In the genomic region with DNA sequence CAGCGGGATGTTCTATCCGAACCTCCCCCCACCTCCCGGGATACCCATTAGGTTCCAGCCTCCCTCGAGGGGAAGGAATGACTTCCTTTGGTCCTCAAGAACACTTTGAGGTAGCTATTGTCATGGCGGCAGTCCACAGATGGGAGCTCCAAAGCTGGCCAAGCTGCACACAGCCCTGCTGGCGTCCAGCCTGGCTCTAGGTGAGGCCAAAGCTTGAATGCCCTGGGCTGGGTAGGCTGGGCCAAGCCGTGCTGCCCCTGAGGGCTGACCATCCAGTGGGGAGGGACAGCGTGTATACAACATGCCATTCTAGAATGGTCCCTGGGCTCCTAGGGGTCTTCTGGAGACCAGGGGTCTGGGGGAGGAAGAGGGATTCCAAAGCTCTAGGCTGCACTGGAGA, we compare ENCODE assay signal across 30 cellular contexts. TPM values are rescaled to one million over a fixed set of nuclear protein-coding genes. Genes with fewer than 3 reads are reported as not detected.
DNase-seq lines count a peak whose midpoint lies in the region; ATAC-seq, FAIRE-seq and TF ChIP-seq lines count a peak whose summit lies in the region.
"Had no signal": no experiment of that assay in that cellular context is flagged by ENCODE, and none has a peak within 500 bp of the region (broad histone marks: within the 10 kb centered on the region; RNA-seq: fewer than 3 reads in every experiment).

No MANE protein-coding gene starts in this region.

- FAIRE-seq in HTR-8/SVneo (lab: Jason Lieb, UNC): peak; percentile 20
- FAIRE-seq: A549, GM12891, H54, K562 had no signal

- no peak for DNase-seq in HTR-8/SVneo (ENCODE audit: insufficient read length, low spot score)
- peak; percentile 46 for DNase-seq in cerebellum (ENCODE audit: low spot score)
- no peak for DNase-seq in right atrium auricular region (ENCODE audit: low spot score)
- DNase-seq in NCI-H526 treated with DMSO at 0.1 percent for 48 hours (lab: John Stamatoyannopoulos, UW): no peak
- DNase-seq in OCI-M1 (lab: John Stamatoyannopoulos, UW): no peak
- no peak for DNase-seq in activated CD4-positive, alpha-beta T cell treated with anti-CD3 and anti-CD28 coated beads, Interleukin-2, amount 10 ng/mL, durations not matched to agents 7 days and 5 days
- DNase-seq: AML-193; CD8-positive, alpha-beta T cell; DMS 273 treated with DMSO at 0.1 percent for 48 hours; DMS79; EL; GF-D8; Kasumi-1; MV-4-11; NCI-H1105; NCI-H1436 treated with DMSO at 0.1 percent for 48 hours; NCI-H187 treated with DMSO at 0.1 percent for 48 hours; NCI-H524 treated with DMSO at 0.1 percent for 48 hours; NCI-H82; NK-92 treated with Interleukin-12 subunit alpha and Interleukin-12 subunit beta, amount 100 ng/mL, for 24 hours; RPMI8226; SHP77 treated with DMSO at 0.1 percent for 48 hours had no signal

- no peak overlapping the region for H3K4me3 Mint-ChIP-seq in nephron
- H3K4me3 Mint-ChIP-seq in activated CD4-positive, alpha-beta T cell treated with anti-CD3 and anti-CD28 coated beads, Interleukin-2, amount 10 ng/mL, durations not matched to agents 7 days and 5 days: no peak overlapping the region
- H3K4me3 Mint-ChIP-seq: CD8-positive, alpha-beta T cell had no signal

- H3K27me3 ChIP-seq in right atrium auricular region: no peaks in the 10 kb centered on the region
- H3K27me3 ChIP-seq: BLaER1 treated with 17β-estradiol and CSF1 and Interleukin-3, amounts not matched to agents 10 nM and 100 nM had no signal

- H3K27ac Mint-ChIP-seq in nephron: peak overlapping the region in 2 of 3 experiments; percentile 26 to 33
- no peak overlapping the region for H3K27ac Mint-ChIP-seq in activated CD4-positive, alpha-beta T cell treated with anti-CD3 and anti-CD28 coated beads, Interleukin-2, amount 10 ng/mL, durations not matched to agents 7 days and 5 days
- H3K27ac Mint-ChIP-seq: CD8-positive, alpha-beta T cell had no signal

- peaks cover 0 to 69% of the 10 kb centered on the region in 2 donors for H3K4me1 ChIP-seq in right atrium auricular region
- H3K4me1 ChIP-seq: A549 had no signal

- no peak for ATAC-seq in GM18498 (IDR thresholded peaks at IDR 0.05; ENCODE audit: unreplicated experiment)
- ATAC-seq: A549; CD8-positive, alpha-beta T cell; K562 had no signal

- H3K36me3 Mint-ChIP-seq in nephron (ENCODE audit: low read depth): no peaks in the 10 kb centered on the region
- H3K36me3 Mint-ChIP-seq in activated CD4-positive, alpha-beta T cell treated with anti-CD3 and anti-CD28 coated beads, Interleukin-2, amount 10 ng/mL, durations not matched to agents 7 days and 5 days (ENCODE audit: low read depth): no peaks in the 10 kb centered on the region

- TF ChIP-seq CTCF in right atrium auricular region (IDR thresholded peaks at IDR 0.05) (no peak), nephron (IDR thresholded peaks at IDR 0.05; ENCODE audit: unreplicated experiment in 3 of 3) (no peak)

- no peaks in the 10 kb centered on the region for H3K27me3 Mint-ChIP-seq in nephron (ENCODE audit: low read depth)
- no peaks in the 10 kb centered on the region for H3K27me3 Mint-ChIP-seq in activated CD4-positive, alpha-beta T cell treated with anti-CD3 and anti-CD28 coated beads, Interleukin-2, amount 10 ng/mL, durations not matched to agents 7 days and 5 days

- no peaks in the 10 kb centered on the region for H3K9me3 ChIP-seq in right atrium auricular region
- H3K9me3 ChIP-seq: A549; BLaER1 treated with 17β-estradiol and CSF1 and Interleukin-3, amounts not matched to agents 10 nM and 100 nM had no signal

- peak overlapping the region; percentile 89 to 95 for H3K27ac ChIP-seq in right atrium auricular region
- H3K27ac ChIP-seq: A549; BLaER1 treated with 17β-estradiol and CSF1 and Interleukin-3, amounts not matched to agents 10 nM and 100 nM; HL-60 had no signal

- no peak overlapping the region for H3K4me3 ChIP-seq in right atrium auricular region
- H3K4me3 ChIP-seq: A549; BLaER1 treated with 17β-estradiol and CSF1 and Interleukin-3, amounts not matched to agents 10 nM and 100 nM; K562 had no signal

- H3K9me3 Mint-ChIP-seq in nephron: no peaks in the 10 kb centered on the region
- no peaks in the 10 kb centered on the region for H3K9me3 Mint-ChIP-seq in activated CD4-positive, alpha-beta T cell treated with anti-CD3 and anti-CD28 coated beads, Interleukin-2, amount 10 ng/mL, durations not matched to agents 7 days and 5 days
- H3K9me3 Mint-ChIP-seq: CD8-positive, alpha-beta T cell had no signal

- no peaks in the 10 kb centered on the region for H3K36me3 ChIP-seq in right atrium auricular region
- H3K36me3 ChIP-seq: BLaER1 treated with 17β-estradiol and CSF1 and Interleukin-3, amounts not matched to agents 10 nM and 100 nM had no signal

- peaks cover 37% of the 10 kb centered on the region for H3K4me1 Mint-ChIP-seq in nephron
- no peaks in the 10 kb centered on the region for H3K4me1 Mint-ChIP-seq in activated CD4-positive, alpha-beta T cell treated with anti-CD3 and anti-CD28 coated beads, Interleukin-2, amount 10 ng/mL, durations not matched to agents 7 days and 5 days

- CTCF ChIA-PET in activated CD4-positive, alpha-beta T cell treated with anti-CD3 and anti-CD28 coated beads, Interleukin-2, amount 10 ng/mL, durations not matched to agents 7 days and 5 days (lab: Charles Lee): interaction anchor here (0.6 to 1.5 kb wide), 4 partner anchors 15 to 1693 kb away, joined by 3 to 5 read pairs (median 3); no protein-coding TSS in a partner anchor

- POLR2A ChIA-PET in activated CD4-positive, alpha-beta T cell treated with anti-CD3 and anti-CD28 coated beads, Interleukin-2, amount 10 ng/mL, durations not matched to agents 7 days and 5 days (lab: Charles Lee): no interaction called here

RNA-seq across cellular contexts. Expression of a gene that starts 43.5 kb away (rescaled TPM):
- total RNA-seq in cerebellum (17.9 TPM), right atrium auricular region (10 to 100 TPM; 27.8 to 37.7 TPM)
- 10 to 100 TPM; 10.8 to 17.3 TPM for total RNA-seq in activated CD4-positive, alpha-beta T cell treated with anti-CD3 and anti-CD28 coated beads, Interleukin-2, amount 10 ng/mL, durations not matched to agents 7 days and 5 days

RNA-seq across cellular contexts. Expression of a gene that starts 51.8 kb away (rescaled TPM):
- total RNA-seq in cerebellum (10.1 TPM), right atrium auricular region (100 to 1,000 TPM in 1 of 2 donors, 10 to 100 TPM in 1; 37.9 to 131 TPM)
- under 1 TPM; 0.29 to 0.42 TPM for total RNA-seq in activated CD4-positive, alpha-beta T cell treated with anti-CD3 and anti-CD28 coated beads, Interleukin-2, amount 10 ng/mL, durations not matched to agents 7 days and 5 days
